12 cellular contexts compared by ENCODE assay signal in the genomic region with DNA sequence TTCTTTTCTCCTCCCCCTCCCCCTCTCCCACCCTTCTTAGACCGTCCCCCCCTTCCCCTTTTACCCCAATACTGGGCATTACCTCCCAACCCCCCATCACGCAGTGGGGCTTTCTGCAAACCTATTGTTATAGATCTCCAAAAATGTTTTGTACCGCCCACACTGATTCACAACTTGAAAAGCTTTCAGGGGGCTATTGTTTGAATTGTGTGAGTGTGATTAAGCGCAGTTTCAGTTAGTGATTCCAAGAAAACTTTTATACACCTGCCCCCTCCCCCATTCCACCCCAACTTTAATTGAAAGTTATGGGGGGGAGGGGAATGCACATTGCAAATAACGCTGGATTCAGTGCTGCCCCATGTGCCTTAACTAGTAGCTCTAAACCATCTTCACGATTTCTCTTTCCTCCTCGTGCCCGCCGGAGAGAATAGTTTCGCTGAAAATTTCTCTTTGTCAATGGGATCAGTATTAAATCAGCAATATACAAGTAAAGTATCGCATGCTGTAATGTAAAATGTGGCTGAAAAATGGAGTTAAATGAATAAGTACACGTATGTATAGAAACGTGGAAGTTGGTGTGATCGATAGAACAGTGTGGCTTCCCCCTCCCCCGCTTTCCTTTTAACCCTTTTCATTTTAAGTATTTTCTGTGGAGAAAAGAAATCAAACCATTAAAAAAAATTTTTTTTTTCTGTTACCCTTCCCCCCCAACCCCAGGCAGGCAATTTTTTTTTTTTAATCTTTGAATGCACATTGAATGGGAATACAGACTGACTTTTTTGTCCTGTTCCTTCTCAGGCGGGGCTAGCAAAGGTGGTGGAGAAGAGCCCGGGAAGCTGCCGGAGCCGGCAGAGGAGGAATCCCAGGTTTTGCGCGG. TPM values are rescaled to one million over a fixed set of nuclear protein-coding genes. Genes with fewer than 3 reads are reported as not detected.
A peak's percentile ranks its signal among the peaks of the same experiment; 100 is the strongest.
DNase-seq lines count a peak whose midpoint lies in the region; ATAC-seq, FAIRE-seq and TF ChIP-seq lines count a peak whose summit lies in the region.
"Had no signal": no experiment of that assay in that cellular context is flagged by ENCODE, and none has a peak within 500 bp of the region (broad histone marks: within the 10 kb centered on the region; RNA-seq: fewer than 3 reads in every experiment).

No MANE protein-coding gene starts in this region.

- DNase-seq in activated naive CD4-positive, alpha-beta T cell treated with anti-CD3 and anti-CD28 coated beads for 36 hours = no peak
- DNase-seq in activated naive CD4-positive, alpha-beta T cell (lab: John Stamatoyannopoulos, UW) = no peak
- no peak for DNase-seq in endothelial cell of umbilical vein (ENCODE audit: low read depth, low spot score)
- no peak for DNase-seq in stimulated activated effector memory CD8-positive, alpha-beta T cell treated with anti-CD3 and anti-CD28 coated beads, Interleukin-12 subunit alpha, Interleukin-12 subunit beta, amount 100 ng/mL, for 72 hours (ENCODE audit: low spot score in 2 of 2)
- DNase-seq in D721Med (ENCODE audit: insufficient read length, low spot score) = no peak
- no peak for DNase-seq in SW 1271 (lab: John Stamatoyannopoulos, UW)
- no peak for DNase-seq in activated CD4-positive, alpha-beta T cell treated with anti-CD3 and anti-CD28 coated beads, Interleukin-2, amount 50 U/mL, for 48 hours
- DNase-seq: caudate nucleus, foreskin melanocyte, substantia nigra had no signal

- H3K4me3 Mint-ChIP-seq in activated naive CD4-positive, alpha-beta T cell treated with anti-CD3 and anti-CD28 coated beads for 36 hours = peak overlapping the region; percentile 48
- H3K4me3 Mint-ChIP-seq in stimulated activated effector memory CD8-positive, alpha-beta T cell treated with anti-CD3 and anti-CD28 coated beads, Interleukin-12 subunit alpha, Interleukin-12 subunit beta, amount 100 ng/mL, for 72 hours = peak overlapping the region; percentile 11

- H3K27ac ChIP-seq in endothelial cell of umbilical vein (ENCODE audit: insufficient read depth, low read depth, low read length) = no peak overlapping the region

- FAIRE-seq in endothelial cell of umbilical vein (lab: Jason Lieb, UNC) = no peak
- no peak for FAIRE-seq in D721Med (lab: Jason Lieb, UNC)

- POLR2A ChIA-PET in endothelial cell of umbilical vein (lab: Charles Lee) = no interaction called here

- no peak for ATAC-seq in stimulated activated effector memory CD8-positive, alpha-beta T cell treated with anti-CD3 and anti-CD28 coated beads, Interleukin-12 subunit alpha, Interleukin-12 subunit beta, amount 100 ng/mL, for 72 hours

- no peak overlapping the region for H3K9ac ChIP-seq in endothelial cell of umbilical vein (replicated peaks; ENCODE audit: extremely low read depth, insufficient read depth, low read length)

- no peaks in the 10 kb centered on the region for H3K9me3 ChIP-seq in endothelial cell of umbilical vein (replicated peaks; ENCODE audit: control insufficient read depth, insufficient read depth, low read length)

- H3K4me2 ChIP-seq in endothelial cell of umbilical vein (ENCODE audit: insufficient read depth, low read length) = peak overlapping the region; percentile 55

- no peak for TF ChIP-seq POLR2A in endothelial cell of umbilical vein (IDR thresholded peaks at IDR 0.05; ENCODE audit: low read depth, low read length)

- H3K27me3 ChIP-seq in endothelial cell of umbilical vein (ENCODE audit: control insufficient read depth in 2 of 2, insufficient read depth in 2 of 2, low read length in 2 of 2) = peaks cover 52 to 76% of the 10 kb centered on the region in 2 experiments

- no peak overlapping the region for H2AFZ ChIP-seq in endothelial cell of umbilical vein (ENCODE audit: low read depth, low read length)

- no peaks in the 10 kb centered on the region for H3K9me1 ChIP-seq in endothelial cell of umbilical vein (replicated peaks; ENCODE audit: control insufficient read depth, extremely low read depth, insufficient read depth, low read length)

- no peak overlapping the region for H3K27ac Mint-ChIP-seq in activated naive CD4-positive, alpha-beta T cell treated with anti-CD3 and anti-CD28 coated beads for 36 hours
- H3K27ac Mint-ChIP-seq in stimulated activated effector memory CD8-positive, alpha-beta T cell treated with anti-CD3 and anti-CD28 coated beads, Interleukin-12 subunit alpha, Interleukin-12 subunit beta, amount 100 ng/mL, for 72 hours = no peak overlapping the region

- H3K4me1 Mint-ChIP-seq in activated naive CD4-positive, alpha-beta T cell treated with anti-CD3 and anti-CD28 coated beads for 36 hours (ENCODE audit: low read depth) = peaks cover 19% of the 10 kb centered on the region
- peaks cover 10% of the 10 kb centered on the region for H3K4me1 Mint-ChIP-seq in stimulated activated effector memory CD8-positive, alpha-beta T cell treated with anti-CD3 and anti-CD28 coated beads, Interleukin-12 subunit alpha, Interleukin-12 subunit beta, amount 100 ng/mL, for 72 hours

- peaks cover 3% of the 10 kb centered on the region for H3K36me3 Mint-ChIP-seq in activated naive CD4-positive, alpha-beta T cell treated with anti-CD3 and anti-CD28 coated beads for 36 hours (ENCODE audit: low read depth)
- no peaks in the 10 kb centered on the region for H3K36me3 Mint-ChIP-seq in stimulated activated effector memory CD8-positive, alpha-beta T cell treated with anti-CD3 and anti-CD28 coated beads, Interleukin-12 subunit alpha, Interleukin-12 subunit beta, amount 100 ng/mL, for 72 hours

- no peaks in the 10 kb centered on the region for H4K20me1 ChIP-seq in endothelial cell of umbilical vein (replicated peaks; ENCODE audit: control insufficient read depth, extremely low read depth, insufficient read depth, low read length)

- CTCF ChIA-PET in activated naive CD4-positive, alpha-beta T cell treated with anti-CD3 and anti-CD28 coated beads for 36 hours (lab: Charles Lee) = interaction anchor here (1.4 kb wide), 1 partner anchor 12 kb away, joined by 4 read pairs; no protein-coding TSS in a partner anchor
- CTCF ChIA-PET in endothelial cell of umbilical vein (lab: Charles Lee) = interaction anchor here (1.8 to 3.9 kb wide), 2 partner anchors 12 to 17 kb away, joined by 3 to 17 read pairs; no protein-coding TSS in a partner anchor

- H3K9me3 Mint-ChIP-seq in activated naive CD4-positive, alpha-beta T cell treated with anti-CD3 and anti-CD28 coated beads for 36 hours = no peaks in the 10 kb centered on the region
- peaks cover 7% of the 10 kb centered on the region for H3K9me3 Mint-ChIP-seq in stimulated activated effector memory CD8-positive, alpha-beta T cell treated with anti-CD3 and anti-CD28 coated beads, Interleukin-12 subunit alpha, Interleukin-12 subunit beta, amount 100 ng/mL, for 72 hours

- no peak overlapping the region for H3K4me3 ChIP-seq in endothelial cell of umbilical vein (replicated peaks in 1 of 3; ENCODE audit: insufficient read depth in 1 of 3, low read depth in 1 of 3, low read length in 3 of 3)

- no TSS peak for BruUV-seq in endothelial cell of umbilical vein (replicated peaks; lab: Mats Ljungman, UMichigan)

- intact Hi-C loops in activated naive CD4-positive, alpha-beta T cell treated with anti-CD3 and anti-CD28 coated beads for 36 hours (cut with micrococcal nuclease) = no loop called here
- intact Hi-C loops in endothelial cell of umbilical vein (cut with micrococcal nuclease) = no loop called here

- H3K79me2 ChIP-seq in endothelial cell of umbilical vein (ENCODE audit: control insufficient read depth, insufficient read depth, low read length) = no peaks in the 10 kb centered on the region

- dilution Hi-C loops in endothelial cell of umbilical vein (cut with MboI; ENCODE audit: extremely low pct_ligation_motif_present, low sequenced_read_pairs) = no loop called here

- peaks cover 6% of the 10 kb centered on the region for H3K4me1 ChIP-seq in endothelial cell of umbilical vein (ENCODE audit: control insufficient read depth, extremely low read depth, insufficient read depth, low read length)

- H3K27me3 Mint-ChIP-seq in activated naive CD4-positive, alpha-beta T cell treated with anti-CD3 and anti-CD28 coated beads for 36 hours (ENCODE audit: low read depth) = peaks cover 55% of the 10 kb centered on the region

- TF ChIP-seq CTCF in endothelial cell of umbilical vein (IDR thresholded peaks at IDR 0.05; ENCODE audit: extremely low read depth in 1 of 2, insufficient read depth in 1 of 2, low read depth in 1 of 2, low read length in 2 of 2) (no peak), D721Med (IDR thresholded peaks at IDR 0.05; ENCODE audit: insufficient read depth, missing control alignments) (no peak)

- H3K36me3 ChIP-seq in endothelial cell of umbilical vein (ENCODE audit: control insufficient read depth in 2 of 2, extremely low read depth in 1 of 2, insufficient read depth in 2 of 2, low read length in 2 of 2) = no peaks in the 10 kb centered on the region

TF ChIP-seq in PFSK-1, 5 proteins besides CTCF, POLR2A, EP300 and RAD21 (continues in another document):
- TF ChIP-seq TAF1 (IDR thresholded peaks at IDR 0.05; ENCODE audit: borderline replicate concordance, insufficient read depth, low read length) = no peak

TF ChIP-seq in endothelial cell of umbilical vein, 7 proteins besides CTCF, POLR2A, EP300 and RAD21:
- peak; percentile 40 for TF ChIP-seq EZH2 (IDR thresholded peaks at IDR 0.05; ENCODE audit: borderline replicate concordance, low read depth, low read length, severe bottlenecking)
- TF ChIP-seq, protein P1, sequence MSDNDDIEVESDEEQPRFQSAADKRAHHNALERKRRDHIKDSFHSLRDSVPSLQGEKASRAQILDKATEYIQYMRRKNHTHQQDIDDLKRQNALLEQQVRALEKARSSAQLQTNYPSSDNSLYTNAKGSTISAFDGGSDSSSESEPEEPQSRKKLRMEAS (IDR thresholded peaks at IDR 0.05; ENCODE audit: insufficient read depth, insufficient read length) = no peak

RNA-seq across cellular contexts. Expression of gene LIN28B, which starts 0.6 kb away (rescaled TPM):
- total RNA-seq in activated naive CD4-positive, alpha-beta T cell treated with anti-CD3 and anti-CD28 coated beads for 36 hours = not detected
- 10.9 TPM for polyA plus RNA-seq in PFSK-1 (2012; ENCODE audit: insufficient read length, low read depth)
- total RNA-seq in endothelial cell of umbilical vein = not detected in 2 replicates
- not detected in 2 replicates for polyA plus RNA-seq in endothelial cell of umbilical vein
- polyA plus RNA-seq in endothelial cell of umbilical vein (2011; cell fraction: cytosol; rRNA removed) = not detected in 2 replicates
- polyA plus RNA-seq in endothelial cell of umbilical vein (2011; cell fraction: nucleus; rRNA removed) = 0.05 TPM in 1 of 2 replicates, not detected in the other
- 0.04 TPM in 1 of 2 replicates, not detected in the other for polyA plus RNA-seq in endothelial cell of umbilical vein (2012)
- 0.32 and 0.59 TPM in 2 replicates for polyA minus RNA-seq in endothelial cell of umbilical vein
- polyA minus RNA-seq in endothelial cell of umbilical vein (2011; cell fraction: cytosol; rRNA and poly(A)+ RNA removed) = not detected
- not detected in 2 replicates for polyA minus RNA-seq in endothelial cell of umbilical vein (2011; cell fraction: nucleus; rRNA and poly(A)+ RNA removed)
- polyA plus RNA-seq: BJ had no signal
